23 cellular contexts compared by ENCODE assay signal in genomic region chr6:106744781-106745180, GRCh38.
"Had no signal": no experiment of that assay in that cellular context is flagged by ENCODE, and none has a peak within 500 bp of the region (broad histone marks: within the 10 kb centered on the region; RNA-seq: fewer than 3 reads in every experiment).

No MANE protein-coding gene starts in this region.

- H3K27me3 ChIP-seq: brain microvascular endothelial cell, SJSA1 had no signal

- H3K9ac ChIP-seq: SK-N-SH had no signal

- H3K4me2 ChIP-seq: SK-N-SH had no signal

- FAIRE-seq: K562, TTC549 had no signal

- H3K4me3 ChIP-seq: K562, SJSA1 had no signal

- H3K27ac ChIP-seq: brain microvascular endothelial cell, SJSA1 had no signal

- ATAC-seq: activated CD8-positive, alpha-beta T cell treated with anti-CD3 and anti-CD28 coated beads for 36 hours; activated T-cell treated with anti-CD3 and anti-CD28 coated beads, Interleukin-2, amount 50 U/mL, for 72 hours; activated T-helper 17 cell treated with anti-CD3 and anti-CD28 coated beads, Interleukin-2, amount 50 U/mL, for 72 hours; K562 had no signal

- H3K9me3 ChIP-seq: SJSA1, SK-N-SH had no signal

- H3K36me3 ChIP-seq: brain microvascular endothelial cell, SJSA1 had no signal

- DNase-seq: activated CD4-positive, alpha-beta T cell treated with anti-CD3 and anti-CD28 coated beads, Interleukin-2, amount 10 ng/mL, durations not matched to agents 24 days and 14 days; activated CD4-positive, alpha-beta T cell treated with anti-CD3 and anti-CD28 coated beads, Interleukin-2, amount 50 U/mL, for 4 hours; activated CD8-positive, alpha-beta T cell treated with anti-CD3 and anti-CD28 coated beads for 36 hours; activated effector memory CD4-positive, alpha-beta T cell treated with anti-CD3 and anti-CD28 coated beads, Interleukin-2, amount 50 U/mL, for 16 hours; activated naive CD4-positive, alpha-beta T cell; activated naive CD4-positive, alpha-beta T cell treated with anti-CD3 and anti-CD28 coated beads, Interleukin-2, amount 50 U/mL, for 16 hours; activated naive CD8-positive, alpha-beta T cell treated with anti-CD3 and anti-CD28 coated beads for 36 hours; activated T-cell treated with anti-CD3 and anti-CD28 coated beads, Interleukin-2, amount 50 U/mL, for 1 hour; activated T-cell treated with anti-CD3 and anti-CD28 coated beads, Interleukin-2, amount 50 U/mL, for 72 hours; amniotic stem cell; aorta; brain microvascular endothelial cell; NCI-H1105; NCI-H1417 treated with DMSO at 0.1 percent for 48 hours; NCI-H1694; NCI-H1930; NCI-H2081 treated with DMSO at 0.1 percent for 48 hours; NCI-H524 treated with DMSO at 0.1 percent for 48 hours; SK-N-SH had no signal

- H3K9me2 ChIP-seq: SK-N-SH had no signal
